In genomic region chr18:57107141-57107832, GRCh38 we compare ENCODE assay signal across 1 cellular context.
TF ChIP-seq lines count a peak whose summit lies in the region.

No MANE protein-coding gene starts in this region.

TF ChIP-seq in Ishikawa, 13 proteins besides CTCF, POLR2A, EP300 and RAD21 (continued from another document):
- TF ChIP-seq FOXM1 (IDR thresholded peaks at IDR 0.05; ENCODE audit: borderline replicate concordance, low read depth), result no peak
